In the genomic region with DNA sequence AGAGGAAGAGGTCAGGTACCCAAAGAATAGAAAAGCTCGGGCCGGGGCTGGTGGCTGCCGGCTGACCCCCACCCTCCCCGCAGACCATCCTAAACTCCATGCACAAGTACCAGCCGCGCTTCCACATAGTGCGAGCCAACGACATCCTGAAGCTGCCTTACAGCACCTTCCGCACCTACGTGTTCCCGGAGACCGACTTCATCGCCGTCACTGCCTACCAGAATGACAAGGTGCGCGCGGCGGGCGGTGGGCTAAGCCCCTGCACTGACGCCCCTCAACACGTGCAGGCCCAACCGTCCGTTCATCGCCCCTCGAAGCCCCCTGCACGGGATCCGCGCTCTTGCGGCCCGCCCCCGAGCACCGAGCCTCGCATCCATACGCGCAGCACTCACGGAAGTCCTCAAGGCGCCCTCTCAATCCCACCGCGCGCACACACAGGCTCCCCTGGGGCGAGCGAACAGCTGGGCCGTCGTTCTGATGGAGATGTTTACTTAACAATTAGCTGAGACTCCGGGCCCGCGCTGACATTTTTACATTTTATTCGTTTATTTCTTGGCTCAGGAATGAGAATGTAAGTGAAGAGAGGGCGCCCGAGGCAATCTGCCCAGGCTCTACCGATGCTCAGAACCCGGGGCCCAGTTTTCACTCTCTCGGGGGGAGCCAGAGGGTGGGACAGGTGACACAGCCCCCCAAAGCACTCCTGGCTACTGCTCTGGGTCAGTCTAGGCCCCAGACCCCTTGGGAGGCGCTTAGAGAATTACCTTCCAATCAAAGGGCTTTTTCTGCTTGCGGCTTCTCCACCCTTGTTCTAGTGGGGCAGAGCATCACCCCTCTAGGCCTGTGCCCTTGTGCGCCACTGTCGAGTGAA, we compare ENCODE assay signal across 9 cellular contexts. TPM values are rescaled to one million over a fixed set of nuclear protein-coding genes. Genes with fewer than 3 reads are reported as not detected.
DNase-seq lines count a peak whose midpoint lies in the region; ATAC-seq and TF ChIP-seq lines count a peak whose summit lies in the region.
"Had no signal": no experiment of that assay in that cellular context is flagged by ENCODE, and none has a peak within 500 bp of the region (broad histone marks: within the 10 kb centered on the region; RNA-seq: fewer than 3 reads in every experiment).

No MANE protein-coding gene starts in this region.

- H3K9me3 ChIP-seq in OCI-LY1 (ENCODE audit: low read length) (no peaks in the 10 kb centered on the region), spleen (no peaks in the 10 kb centered on the region)
- H3K9me3 ChIP-seq: ovary had no signal

- peaks cover 98% of the 10 kb centered on the region for H3K27me3 ChIP-seq in H7 (ENCODE audit: control insufficient read depth, insufficient read depth, low read length)
- H3K27me3 ChIP-seq in OCI-LY1 (ENCODE audit: insufficient read depth, low read length), result peaks cover 10% of the 10 kb centered on the region; the same call in 1 of the 2 replicates
- peaks cover 31 to 100% (median 94%) of the 10 kb centered on the region in 7 donors for H3K27me3 ChIP-seq in spleen (replicated peaks in 1 of 7)
- H3K27me3 ChIP-seq: ovary had no signal

- TF ChIP-seq POLR2A in spleen (IDR thresholded peaks at IDR 0.05), result no peak

- intact Hi-C loops in spleen (cut with DNase I; ENCODE audit: low total_unique reads), result no loop called here

- no peak for TF ChIP-seq CTCF in OCI-LY1 (IDR thresholded peaks at IDR 0.05; ENCODE audit: low read length)
- no peak for TF ChIP-seq CTCF in spleen (IDR thresholded peaks at IDR 0.05 in 8 of 11, conservative IDR thresholded peaks at IDR 0.05 in 3 of 11)

- DNase-seq in H7 (peak; percentile 82), fibroblast of peridontal ligament (ENCODE audit: extremely low read depth) (peak; percentile 84), spleen (peak; percentile 66)

- ATAC-seq in activated CD4-positive, CD25-positive, alpha-beta regulatory T cell treated with anti-CD3 and anti-CD28 coated beads, Interleukin-2, amount 50 U/mL, for 24 hours, result no peak
- no peak for ATAC-seq in HG03280 (IDR thresholded peaks at IDR 0.05; ENCODE audit: unreplicated experiment)
- ATAC-seq in GM18907 (IDR thresholded peaks at IDR 0.05; ENCODE audit: unreplicated experiment), result no peak
- no peak for ATAC-seq in HG03457 (IDR thresholded peaks at IDR 0.05; ENCODE audit: unreplicated experiment)

- H3K4me3 ChIP-seq in H7 (ENCODE audit: insufficient read depth, low read depth, low read length) (no peak overlapping the region), OCI-LY1 (ENCODE audit: low read depth, low read length, poor library complexity, severe bottlenecking) (peak overlapping the region; percentile 52), spleen (peak overlapping the region in 7 of 8 donors; percentile 9 to 69 (median 46))

- no peaks in the 10 kb centered on the region for H4K20me1 ChIP-seq in OCI-LY1 (ENCODE audit: insufficient read depth, low read length)

- H3F3A ChIP-seq in OCI-LY1 (ENCODE audit: insufficient read depth, low read length), result no peaks in the 10 kb centered on the region

- H3K9ac ChIP-seq in OCI-LY1 (ENCODE audit: low read length), result no peak overlapping the region

- no peaks in the 10 kb centered on the region for H3K36me3 ChIP-seq in H7 (replicated peaks; ENCODE audit: control insufficient read depth, insufficient read depth, low read length)
- H3K36me3 ChIP-seq in OCI-LY1 (ENCODE audit: insufficient read depth, low read length), result no peaks in the 10 kb centered on the region
- H3K36me3 ChIP-seq in spleen, result peaks cover 0 to 31% (median 0%) of the 10 kb centered on the region in 6 donors
- H3K36me3 ChIP-seq: ovary had no signal

- WGBS in spleen, 5 donors, result 8 to 15% (median 10%) methylated on average over 49 to 57 of the region's 57 CpGs

- H3K27ac ChIP-seq in OCI-LY1 (ENCODE audit: low read depth, low read length, poor library complexity, severe bottlenecking) (no peak overlapping the region), spleen (peak overlapping the region in 5 of 8 donors; percentile 7 to 84 (median 47))

- H3K4me1 ChIP-seq in OCI-LY1 (ENCODE audit: insufficient read depth, low read length, severe bottlenecking), result peaks cover 8% of the 10 kb centered on the region
- peaks cover 36 to 92% (median 74%) of the 10 kb centered on the region in 6 donors for H3K4me1 ChIP-seq in spleen

- no peaks in the 10 kb centered on the region for H3K79me2 ChIP-seq in OCI-LY1 (ENCODE audit: insufficient read depth, low read length)

- no peak overlapping the region for H2AFZ ChIP-seq in OCI-LY1 (ENCODE audit: low read length)

- H3K9me2 ChIP-seq in OCI-LY1 (ENCODE audit: low read depth, low read length), result no peaks in the 10 kb centered on the region

- peak overlapping the region; percentile 69 for H3K4me2 ChIP-seq in OCI-LY1 (ENCODE audit: low read length)

RNA-seq across cellular contexts. Expression of a gene that starts 3.6 kb away (rescaled TPM):
- total RNA-seq in H7 (2014; rRNA removed; shearing (Covaris generic)), result not detected in 2 replicates
- total RNA-seq in spleen, result 10 to 100 TPM; 10.1 to 57.6 (median 32.8) TPM
- polyA plus RNA-seq in spleen, result 10 to 100 TPM in 2 of 3 donors, 1 to 10 TPM in 1; 6.4 to 21.0 (median 10.9) TPM

RNA-seq across cellular contexts. Expression of a gene that starts 49.0 kb away (rescaled TPM):
- not detected in 2 replicates for total RNA-seq in H7 (2014; rRNA removed; shearing (Covaris generic))
- not detected for total RNA-seq in spleen
- not detected for polyA plus RNA-seq in spleen
- polyA plus RNA-seq: ovary had no signal

Comparison
In these comparisons a context has a peak if more than half of its experiments do, and no peak if none do; other contexts are left out.
1. RNA of a gene that starts 3.6 kb away (total RNA-seq): 10.1 to 57.6 TPM in spleen; not detected in H7; every median in the first group is over 10 times any median in the second.
2. Peak in every context shown above with its lines, with median percentiles within 50 percentile points of each other: DNase-seq.